7 cellular contexts compared by ENCODE assay signal in genomic region chr12:111399741-111400404, GRCh38. TPM values are rescaled to one million over a fixed set of nuclear protein-coding genes. Genes with fewer than 3 reads are reported as not detected.
DNase-seq lines count a peak whose midpoint lies in the region; ATAC-seq, FAIRE-seq and TF ChIP-seq lines count a peak whose summit lies in the region.
"Not testable (repeated sequence)": the region's sequence is repeated elsewhere in the genome, so short reads cannot be mapped to it uniquely, and the experiment has no call there.

No MANE protein-coding gene starts in this region.

- H3K27ac ChIP-seq in CD4-positive, CD25-positive, alpha-beta regulatory T cell (ENCODE audit: insufficient read depth, low read length, poor library complexity, severe bottlenecking); OCI-LY3 (ENCODE audit: low read length); K562 (ENCODE audit: extremely low read depth, low read depth, low read length): not testable (repeated sequence)
- peak overlapping the region; percentile 34 for H3K27ac ChIP-seq in left ventricle myocardium inferior (replicated peaks)

- in situ Hi-C loops in K562 (cut with MboI), result not testable (repeated sequence)

- not testable (repeated sequence) for TF ChIP-seq POLR2A in K562 (conservative IDR thresholded peaks at IDR 0.05)

- not testable (repeated sequence) for ATAC-seq in CD4-positive, CD25-positive, alpha-beta regulatory T cell (ENCODE audit: low read depth in 2 of 2); activated B cell treated with CpG ODN at 0.5 μM for 24 hours (ENCODE audit: low read depth); K562

- H3K79me2 ChIP-seq in OCI-LY3 (ENCODE audit: low read length); K562 (ENCODE audit: control insufficient read depth, insufficient read depth, low read length): not testable (repeated sequence)

- H3K4me3 ChIP-seq in CD4-positive, CD25-positive, alpha-beta regulatory T cell (ENCODE audit: low read depth, low read length); OCI-LY3 (ENCODE audit: low read length); K562; left ventricle myocardium inferior: not testable (repeated sequence)

- not testable (repeated sequence) for H3K9ac ChIP-seq in OCI-LY3 (ENCODE audit: low read length)
- H3K9ac ChIP-seq in K562 (ENCODE audit: insufficient read depth in 1 of 2, low read depth in 2 of 2, low read length in 2 of 2), result peak overlapping the region in 1 of 2 experiments; percentile 22; a peak in 1 of 4 replicates

- not testable (repeated sequence) for H4K20me1 ChIP-seq in OCI-LY3 (ENCODE audit: insufficient read depth, low read length); K562 (replicated peaks; ENCODE audit: control insufficient read depth, insufficient read depth, low read length)

- peak overlapping the region in 2 of 4 donors; percentile 81 to 86 for H3K4me3 Mint-ChIP-seq in CD4-positive, CD25-positive, alpha-beta regulatory T cell
- not testable (repeated sequence) for H3K4me3 Mint-ChIP-seq in activated B cell treated with CpG ODN at 0.5 μM for 24 hours; progenitor cell of endocrine pancreas (ENCODE audit: low read depth)
- H3K4me3 Mint-ChIP-seq in activated T-helper 1 cell treated with anti-CD3 and anti-CD28 coated beads, Interleukin-12 subunit alpha, Interleukin-12 subunit beta, Interleukin-2, Interleukin-4 antibody, amounts not matched to agents 30 ng/mL and 10 ng/mL and 1 ng/mL, durations not matched to agents 14 hours and 24 hours and 36 hours, result peak overlapping the region; percentile 0

- POLR2A ChIA-PET in activated B cell treated with CpG ODN at 0.5 μM for 24 hours (lab: Charles Lee) (interaction anchor here (0.6 to 5.4 kb wide), 4 partner anchors 35 to 622 kb away, joined by 3 to 43 read pairs (median 15); no protein-coding TSS in a partner anchor), K562 (lab: Yijun Ruan, JAX) (interaction anchor here (1.2 kb wide), 1 partner anchor 57 kb away, joined by 3 read pairs; no protein-coding TSS in a partner anchor)

- H3K36me3 ChIP-seq in CD4-positive, CD25-positive, alpha-beta regulatory T cell (ENCODE audit: control insufficient read depth, insufficient read depth, low read length); OCI-LY3 (replicated peaks; ENCODE audit: low read depth, low read length); K562 (ENCODE audit: control insufficient read depth, insufficient read depth, low read length); left ventricle myocardium inferior: not testable (repeated sequence)

- not testable (repeated sequence) for BruUV-seq in K562 (replicated peaks; lab: Mats Ljungman, UMichigan)

- not testable (repeated sequence) for H3K27me3 ChIP-seq in CD4-positive, CD25-positive, alpha-beta regulatory T cell (ENCODE audit: control insufficient read depth, insufficient read depth, low read length); K562 (ENCODE audit: control insufficient read depth in 2 of 2, insufficient read depth in 2 of 2, low read length in 2 of 2); left ventricle myocardium inferior (ENCODE audit: low read depth)
- H3K27me3 ChIP-seq in OCI-LY3 (ENCODE audit: low read depth, low read length), result peaks cover 15% of the 10 kb centered on the region

- H3K9me1 ChIP-seq in K562 (ENCODE audit: control insufficient read depth, insufficient read depth, low read length), result not testable (repeated sequence)

- H3K4me2 ChIP-seq in OCI-LY3 (ENCODE audit: low read length), result 0 out of 2 replicates have a peak overlapping the region, but pooled peaks have one; percentile 5
- peak overlapping the region; percentile 12; the same call in 1 of the 2 replicates for H3K4me2 ChIP-seq in K562 (ENCODE audit: insufficient read depth, low read length)

- H3K4me1 Mint-ChIP-seq in CD4-positive, CD25-positive, alpha-beta regulatory T cell, result peaks cover 12 to 35% (median 22%) of the 10 kb centered on the region in 4 donors
- peaks cover 58% of the 10 kb centered on the region for H3K4me1 Mint-ChIP-seq in activated B cell treated with CpG ODN at 0.5 μM for 24 hours
- peaks cover 53% of the 10 kb centered on the region for H3K4me1 Mint-ChIP-seq in activated T-helper 1 cell treated with anti-CD3 and anti-CD28 coated beads, Interleukin-12 subunit alpha, Interleukin-12 subunit beta, Interleukin-2, Interleukin-4 antibody, amounts not matched to agents 30 ng/mL and 10 ng/mL and 1 ng/mL, durations not matched to agents 14 hours and 24 hours and 36 hours (ENCODE audit: low read depth)
- H3K4me1 Mint-ChIP-seq in progenitor cell of endocrine pancreas (ENCODE audit: low read depth), result not testable (repeated sequence)

- not testable (repeated sequence) for H3K9me3 Mint-ChIP-seq in CD4-positive, CD25-positive, alpha-beta regulatory T cell; activated B cell treated with CpG ODN at 0.5 μM for 24 hours; activated T-helper 1 cell treated with anti-CD3 and anti-CD28 coated beads, Interleukin-12 subunit alpha, Interleukin-12 subunit beta, Interleukin-2, Interleukin-4 antibody, amounts not matched to agents 30 ng/mL and 10 ng/mL and 1 ng/mL, durations not matched to agents 14 hours and 24 hours and 36 hours; progenitor cell of endocrine pancreas (ENCODE audit: low read depth)

- peaks cover 33% of the 10 kb centered on the region for H3K27me3 Mint-ChIP-seq in CD4-positive, CD25-positive, alpha-beta regulatory T cell
- H3K27me3 Mint-ChIP-seq in activated B cell treated with CpG ODN at 0.5 μM for 24 hours, result not testable (repeated sequence)
- peaks cover 11% of the 10 kb centered on the region for H3K27me3 Mint-ChIP-seq in activated T-helper 1 cell treated with anti-CD3 and anti-CD28 coated beads, Interleukin-12 subunit alpha, Interleukin-12 subunit beta, Interleukin-2, Interleukin-4 antibody, amounts not matched to agents 30 ng/mL and 10 ng/mL and 1 ng/mL, durations not matched to agents 14 hours and 24 hours and 36 hours (ENCODE audit: insufficient read depth)
- H3K27me3 Mint-ChIP-seq in progenitor cell of endocrine pancreas, result peaks cover 36% of the 10 kb centered on the region

- TF ChIP-seq CTCF in OCI-LY3 (IDR thresholded peaks at IDR 0.05; ENCODE audit: low read depth, low read length); activated B cell treated with CpG ODN at 0.5 μM for 24 hours (IDR thresholded peaks at IDR 0.05); K562 (IDR thresholded peaks at IDR 0.05 in 2 of 3, conservative IDR thresholded peaks at IDR 0.05 in 1 of 3; ENCODE audit: insufficient read depth in 2 of 3, low read depth in 1 of 3, low read length in 3 of 3); left ventricle myocardium inferior (IDR thresholded peaks at IDR 0.05; ENCODE audit: borderline replicate concordance); progenitor cell of endocrine pancreas (IDR thresholded peaks at IDR 0.05; ENCODE audit: unreplicated experiment): not testable (repeated sequence)

- H3K4me1 ChIP-seq in CD4-positive, CD25-positive, alpha-beta regulatory T cell (ENCODE audit: control insufficient read depth, insufficient read depth, low read length, poor library complexity, severe bottlenecking), result peaks cover 28% of the 10 kb centered on the region
- H3K4me1 ChIP-seq in OCI-LY3 (ENCODE audit: low read length) (peaks cover 51% of the 10 kb centered on the region), K562 (replicated peaks in 1 of 2; ENCODE audit: control insufficient read depth in 2 of 2, insufficient read depth in 2 of 2, low read length in 2 of 2) (peaks cover 36% of the 10 kb centered on the region in 2 experiments; a peak in 4 of 5 replicates), left ventricle myocardium inferior (peaks cover 40% of the 10 kb centered on the region)

- TF ChIP-seq EP300 in K562 (IDR thresholded peaks at IDR 0.05; ENCODE audit: low read length), result not testable (repeated sequence)

- WGBS in K562 (ENCODE audit: insufficient coverage, low coverage, missing lambda C conversion rate), result 74% methylated on average over 7 of the region's 9 CpGs

- not testable (repeated sequence) for H2AFZ ChIP-seq in OCI-LY3 (ENCODE audit: low read depth, low read length)
- H2AFZ ChIP-seq in K562 (ENCODE audit: low read depth, low read length), result peak overlapping the region; percentile 71

- H3K27ac Mint-ChIP-seq in CD4-positive, CD25-positive, alpha-beta regulatory T cell, result peak overlapping the region in 2 of 3 donors; percentile 47 to 77
- H3K27ac Mint-ChIP-seq in activated B cell treated with CpG ODN at 0.5 μM for 24 hours (peak overlapping the region; percentile 85), progenitor cell of endocrine pancreas (peak overlapping the region; percentile 73)
- H3K27ac Mint-ChIP-seq in activated T-helper 1 cell treated with anti-CD3 and anti-CD28 coated beads, Interleukin-12 subunit alpha, Interleukin-12 subunit beta, Interleukin-2, Interleukin-4 antibody, amounts not matched to agents 30 ng/mL and 10 ng/mL and 1 ng/mL, durations not matched to agents 14 hours and 24 hours and 36 hours, result not testable (repeated sequence)

- FAIRE-seq in K562 (lab: Jason Lieb, UNC), result not testable (repeated sequence)

- TF ChIP-seq RAD21 in K562 (CRISPR knock-in tag; conservative IDR thresholded peaks at IDR 0.05 in 1 of 2, IDR thresholded peaks at IDR 0.05 in 1 of 2), result not testable (repeated sequence)

- not testable (repeated sequence) for DNase-seq in CD4-positive, CD25-positive, alpha-beta regulatory T cell; activated B cell treated with CpG ODN at 0.5 μM for 24 hours; activated T-helper 1 cell treated with anti-CD3 and anti-CD28 coated beads, Interleukin-12 subunit alpha, Interleukin-12 subunit beta, Interleukin-2, Interleukin-4 antibody, amounts not matched to agents 30 ng/mL and 10 ng/mL and 1 ng/mL, durations not matched to agents 14 hours and 24 hours and 36 hours (ENCODE audit: low spot score); K562 (ENCODE audit: extremely low read depth in 1 of 4, low spot score in 3 of 4); left ventricle myocardium inferior; progenitor cell of endocrine pancreas (ENCODE audit: low spot score, unreplicated experiment)

- CTCF ChIA-PET in activated B cell treated with CpG ODN at 0.5 μM for 24 hours (lab: Charles Lee), result interaction anchor here (1.4 to 14.5 kb wide), 2 partner anchors 44 to 54 kb away, joined by 5 to 522 read pairs; no protein-coding TSS in a partner anchor
- CTCF ChIA-PET in K562 (lab: Yijun Ruan, JAX; ENCODE audit: low intra/inter-chr PET ratio), result interaction anchor here (0.7 kb wide), 1 partner anchor 273 kb away, joined by 9 read pairs; no protein-coding TSS in a partner anchor

- H3K36me3 Mint-ChIP-seq in CD4-positive, CD25-positive, alpha-beta regulatory T cell; activated B cell treated with CpG ODN at 0.5 μM for 24 hours (ENCODE audit: low read depth); activated T-helper 1 cell treated with anti-CD3 and anti-CD28 coated beads, Interleukin-12 subunit alpha, Interleukin-12 subunit beta, Interleukin-2, Interleukin-4 antibody, amounts not matched to agents 30 ng/mL and 10 ng/mL and 1 ng/mL, durations not matched to agents 14 hours and 24 hours and 36 hours (ENCODE audit: low read depth); progenitor cell of endocrine pancreas (ENCODE audit: insufficient read depth): not testable (repeated sequence)

- intact Hi-C loops in activated B cell treated with CpG ODN at 0.5 μM for 24 hours (cut with micrococcal nuclease), result loop anchor here (10.0 kb wide), 1 partner anchor 1405 kb away; the partner anchor contains the start of genes ANKRD13A and GIT2
- intact Hi-C loops in activated T-helper 1 cell treated with anti-CD3 and anti-CD28 coated beads, Interleukin-12 subunit alpha, Interleukin-12 subunit beta, Interleukin-2, Interleukin-4 antibody, amounts not matched to agents 30 ng/mL and 10 ng/mL and 1 ng/mL, durations not matched to agents 14 hours and 24 hours and 36 hours (cut with micrococcal nuclease), result loop anchor here (5.0 to 10.0 kb wide), 3 partner anchors 272 to 985 kb away; partner anchors contain the start of genes HECTD4 and PPTC7
- intact Hi-C loops in K562 (cut with micrococcal nuclease), result loop anchor here (5.0 kb wide), 1 partner anchor 68 kb away; no protein-coding TSS in a partner anchor
- intact Hi-C loops in left ventricle myocardium inferior (cut with micrococcal nuclease), result loop anchor here (5.0 kb wide), 2 partner anchors 52 to 127 kb away; no protein-coding TSS in a partner anchor

- not testable (repeated sequence) for H3K9me3 ChIP-seq in CD4-positive, CD25-positive, alpha-beta regulatory T cell (ENCODE audit: control insufficient read depth in 2 of 2, low read length in 2 of 2); OCI-LY3 (ENCODE audit: insufficient read depth, low read length); K562 (replicated peaks; ENCODE audit: control insufficient read depth, insufficient read depth, low read depth, low read length); left ventricle myocardium inferior (replicated peaks)

RNA-seq across cellular contexts. Expression of gene SH2B3, which starts 5.8 kb away (rescaled TPM):
- 25.7 TPM for total RNA-seq in CD4-positive, CD25-positive, alpha-beta regulatory T cell
- polyA plus RNA-seq in CD4-positive, CD25-positive, alpha-beta regulatory T cell, result 1 to 10 TPM; 1.6 to 5.3 (median 3.8) TPM
- total RNA-seq in activated B cell treated with CpG ODN at 0.5 μM for 24 hours, result 46.7 and 50.7 TPM in 2 replicates
- 42.0 and 42.3 TPM in 2 replicates for total RNA-seq in activated T-helper 1 cell treated with anti-CD3 and anti-CD28 coated beads, Interleukin-12 subunit alpha, Interleukin-12 subunit beta, Interleukin-2, Interleukin-4 antibody, amounts not matched to agents 30 ng/mL and 10 ng/mL and 1 ng/mL, durations not matched to agents 14 hours and 24 hours and 36 hours
- total RNA-seq in K562 (2011; cell fraction: chromatin; rRNA removed; ENCODE audit: low replicate concordance), result 50.2 and 69.6 TPM in 2 replicates
- 38.4 and 40.4 TPM in 2 replicates for total RNA-seq in K562 (2011; cell fraction: nucleolus; rRNA removed)
- total RNA-seq in K562 (2011; cell fraction: nucleoplasm; rRNA removed), result 52.1 and 86.9 TPM in 2 replicates
- total RNA-seq in K562 (2014; rRNA removed), result 46.7 and 52.0 TPM in 2 replicates
- total RNA-seq in K562 (2014; rRNA removed; fragmentation: Illumina TruSeq; extraction: Trizol), result 37.4 and 46.7 TPM in 2 replicates
- 22.9 and 23.4 TPM in 2 replicates for total RNA-seq in K562 (2015; rRNA removed; fragmentation: Illumina TruSeq; extraction: Trizol)
- total RNA-seq in K562 (2021), result 63.8 and 75.3 TPM in 2 replicates
- polyA plus RNA-seq in K562 (2011; rRNA removed), result 28.2 and 32.5 TPM in 2 replicates
- 33.3 and 57.9 TPM in 2 replicates for polyA plus RNA-seq in K562 (2011; cell fraction: cytosol; rRNA removed)
- 25.5 and 39.5 TPM in 2 replicates for polyA plus RNA-seq in K562 (2011; cell fraction: nucleus; rRNA removed)
- polyA plus RNA-seq in K562 (2012), result 29.2 and 33.2 TPM in 2 replicates
- polyA plus RNA-seq in K562 (2014; fragmentation: Illumina TruSeq; extraction: Trizol), result 59.9 and 64.4 TPM in 2 replicates
- 10 to 100 TPM; 10.8 to 14.3 TPM for polyA plus RNA-seq in K562 (2014; fragmentation: Nextera tagmentation; extraction: Ambion mirVana)
- 38.6 and 41.3 TPM in 2 replicates for polyA plus RNA-seq in K562 (2014; rRNA removed)
- polyA minus RNA-seq in K562 (2011; rRNA and poly(A)+ RNA removed), result 22.2 and 28.8 TPM in 2 replicates
- polyA minus RNA-seq in K562 (2011; cell fraction: cytosol; rRNA and poly(A)+ RNA removed), result 40.8 and 46.0 TPM in 2 replicates
- 10.2 and 14.4 TPM in 2 replicates for polyA minus RNA-seq in K562 (2011; cell fraction: nucleus; rRNA and poly(A)+ RNA removed)
- 50.5 TPM for total RNA-seq in left ventricle myocardium inferior
- total RNA-seq in progenitor cell of endocrine pancreas, result 0.72 and 1.5 TPM in 2 replicates

RNA-seq across cellular contexts. Expression of gene PHETA1, which starts 31.0 kb away (rescaled TPM):
- 2.4 TPM for total RNA-seq in CD4-positive, CD25-positive, alpha-beta regulatory T cell
- polyA plus RNA-seq in CD4-positive, CD25-positive, alpha-beta regulatory T cell, result 1 to 10 TPM in 2 of 4 donors, under 1 TPM in 2; 0.34 to 1.3 (median 0.87) TPM
- 1.6 and 2.0 TPM in 2 replicates for total RNA-seq in activated B cell treated with CpG ODN at 0.5 μM for 24 hours
- 2.7 and 4.2 TPM in 2 replicates for total RNA-seq in activated T-helper 1 cell treated with anti-CD3 and anti-CD28 coated beads, Interleukin-12 subunit alpha, Interleukin-12 subunit beta, Interleukin-2, Interleukin-4 antibody, amounts not matched to agents 30 ng/mL and 10 ng/mL and 1 ng/mL, durations not matched to agents 14 hours and 24 hours and 36 hours
- 4.2 and 14.8 TPM in 2 replicates for total RNA-seq in K562 (2011; cell fraction: chromatin; rRNA removed; ENCODE audit: low replicate concordance)
- 14.1 and 15.7 TPM in 2 replicates for total RNA-seq in K562 (2011; cell fraction: nucleolus; rRNA removed)
- total RNA-seq in K562 (2011; cell fraction: nucleoplasm; rRNA removed), result 6.2 and 8.2 TPM in 2 replicates
- 6.2 and 8.0 TPM in 2 replicates for total RNA-seq in K562 (2014; rRNA removed)
- total RNA-seq in K562 (2014; rRNA removed; fragmentation: Illumina TruSeq; extraction: Trizol), result 1.3 and 1.5 TPM in 2 replicates
- total RNA-seq in K562 (2015; rRNA removed; fragmentation: Illumina TruSeq; extraction: Trizol), result 3.0 and 3.5 TPM in 2 replicates
- 8.9 and 12.4 TPM in 2 replicates for total RNA-seq in K562 (2021)
- 2.2 and 2.5 TPM in 2 replicates for polyA plus RNA-seq in K562 (2011; rRNA removed)
- polyA plus RNA-seq in K562 (2011; cell fraction: cytosol; rRNA removed), result 2.8 and 8.2 TPM in 2 replicates
- polyA plus RNA-seq in K562 (2011; cell fraction: nucleus; rRNA removed), result 6.7 and 12.1 TPM in 2 replicates
- polyA plus RNA-seq in K562 (2012), result 6.0 and 7.5 TPM in 2 replicates
- 3.4 and 5.7 TPM in 2 replicates for polyA plus RNA-seq in K562 (2014; fragmentation: Illumina TruSeq; extraction: Trizol)
- polyA plus RNA-seq in K562 (2014; fragmentation: Nextera tagmentation; extraction: Ambion mirVana), result under 1 TPM; 0.03 to 0.17 TPM
- 6.9 and 7.2 TPM in 2 replicates for polyA plus RNA-seq in K562 (2014; rRNA removed)
- polyA minus RNA-seq in K562 (2011; rRNA and poly(A)+ RNA removed), result 0.84 and 1.5 TPM in 2 replicates
- polyA minus RNA-seq in K562 (2011; cell fraction: cytosol; rRNA and poly(A)+ RNA removed), result 2.2 and 4.1 TPM in 2 replicates
- polyA minus RNA-seq in K562 (2011; cell fraction: nucleus; rRNA and poly(A)+ RNA removed), result 3.6 and 4.3 TPM in 2 replicates
- total RNA-seq in left ventricle myocardium inferior, result 29.8 TPM
- 31.3 and 32.9 TPM in 2 replicates for total RNA-seq in progenitor cell of endocrine pancreas
